13 cellular contexts compared by ENCODE assay signal in genomic region chr17:16171613-16172012, GRCh38. TPM values are rescaled to one million over a fixed set of nuclear protein-coding genes. Genes with fewer than 3 reads are reported as not detected.
DNase-seq lines count a peak whose midpoint lies in the region; TF ChIP-seq lines count a peak whose summit lies in the region.
"Had no signal": no experiment of that assay in that cellular context is flagged by ENCODE, and none has a peak within 500 bp of the region (broad histone marks: within the 10 kb centered on the region; RNA-seq: fewer than 3 reads in every experiment).

No MANE protein-coding gene starts in this region.

- H3K4me1 Mint-ChIP-seq in nephron progenitor cell = no peaks in the 10 kb centered on the region
- no peaks in the 10 kb centered on the region for H3K4me1 Mint-ChIP-seq in endothelial cell (ENCODE audit: unreplicated experiment)
- H3K4me1 Mint-ChIP-seq: brain had no signal

- peaks cover 72% of the 10 kb centered on the region for H3K36me3 Mint-ChIP-seq in nephron progenitor cell (ENCODE audit: low read depth)
- H3K36me3 Mint-ChIP-seq in endothelial cell (ENCODE audit: low read depth, unreplicated experiment) = no peaks in the 10 kb centered on the region

- H3K4me3 Mint-ChIP-seq in nephron progenitor cell (no peak overlapping the region), endothelial cell (ENCODE audit: unreplicated experiment) (no peak overlapping the region)
- H3K4me3 Mint-ChIP-seq: brain; CD8-positive, alpha-beta T cell; T-helper 1 cell treated with Interleukin-12 subunit alpha and Interleukin-12 subunit beta and Interleukin-4 antibody, amounts not matched to agents 30 μg/mL and 1 μg/mL, for 36 hours had no signal

- H3K27me3 Mint-ChIP-seq in nephron progenitor cell (ENCODE audit: low read depth, poor library complexity) (no peaks in the 10 kb centered on the region), endothelial cell (ENCODE audit: unreplicated experiment) (no peaks in the 10 kb centered on the region)
- H3K27me3 Mint-ChIP-seq: brain had no signal

- peak overlapping the region; percentile 64 for H3K27ac Mint-ChIP-seq in nephron progenitor cell
- no peak overlapping the region for H3K27ac Mint-ChIP-seq in endothelial cell (ENCODE audit: unreplicated experiment)
- H3K27ac Mint-ChIP-seq: CD8-positive, alpha-beta T cell; T-helper 1 cell treated with Interleukin-12 subunit alpha and Interleukin-12 subunit beta and Interleukin-4 antibody, amounts not matched to agents 30 μg/mL and 1 μg/mL, for 36 hours had no signal

- peak; percentile 71 for DNase-seq in DMS79 (lab: John Stamatoyannopoulos, UW)
- DNase-seq in NCI-H2029 treated with DMSO at 0.1 percent for 48 hours (lab: John Stamatoyannopoulos, UW) = peak; percentile 39
- DNase-seq in brain microvascular endothelial cell = peak; percentile 25
- no peak for DNase-seq in nephron progenitor cell
- no peak for DNase-seq in T-helper 1 cell
- no peak for DNase-seq in endothelial cell (ENCODE audit: low spot score)
- no peak for DNase-seq in inferior parietal cortex (ENCODE audit: extremely low spot score)
- DNase-seq: activated CD4-positive, alpha-beta T cell treated with anti-CD3 and anti-CD28 coated beads, Interleukin-2, amount 50 U/mL, for 1 hour; CD8-positive, alpha-beta T cell; heart left ventricle; NCI-H1436 had no signal

- in situ Hi-C loops in brain microvascular endothelial cell (cut with HindIII; ENCODE audit: low pct_ligation_motif_present, low sequenced_read_pairs) = no loop called here

- TF ChIP-seq CTCF in brain microvascular endothelial cell (IDR thresholded peaks at IDR 0.05; ENCODE audit: low read depth, low read length, missing control alignments) = no peak
- TF ChIP-seq CTCF in nephron progenitor cell (IDR thresholded peaks at IDR 0.05) = no peak
- no peak for TF ChIP-seq CTCF in endothelial cell (IDR thresholded peaks at IDR 0.05; ENCODE audit: unreplicated experiment)

- no peaks in the 10 kb centered on the region for H3K27me3 ChIP-seq in brain microvascular endothelial cell (replicated peaks)
- H3K27me3 ChIP-seq: heart left ventricle had no signal

- H3K9me3 Mint-ChIP-seq in nephron progenitor cell = no peaks in the 10 kb centered on the region
- H3K9me3 Mint-ChIP-seq in endothelial cell (ENCODE audit: unreplicated experiment) = no peaks in the 10 kb centered on the region
- H3K9me3 Mint-ChIP-seq: CD8-positive, alpha-beta T cell; T-helper 1 cell treated with Interleukin-12 subunit alpha and Interleukin-12 subunit beta and Interleukin-4 antibody, amounts not matched to agents 30 μg/mL and 1 μg/mL, for 36 hours had no signal

- peaks cover 4% of the 10 kb centered on the region for H3K36me3 ChIP-seq in brain microvascular endothelial cell (replicated peaks)

- no peak overlapping the region for H3K4me3 ChIP-seq in brain microvascular endothelial cell (ENCODE audit: low read depth, low read length)
- H3K4me3 ChIP-seq: heart left ventricle had no signal

- no peak overlapping the region for H3K27ac ChIP-seq in brain microvascular endothelial cell
- H3K27ac ChIP-seq: heart left ventricle had no signal

RNA-seq across cellular contexts. Expression of gene NCOR1, which starts 43.7 kb away (rescaled TPM):
- 104 TPM for total RNA-seq in endothelial cell (ENCODE audit: unreplicated experiment)

RNA-seq across cellular contexts. Expression of gene PIGL, which starts 45.4 kb away (rescaled TPM):
- total RNA-seq in endothelial cell (ENCODE audit: unreplicated experiment) = 23.1 TPM

Comparison
In these comparisons a context has a peak if more than half of its experiments do, and no peak if none do; other contexts are left out.
1. DNase-seq: peak in DMS79 (single experiment), NCI-H2029 treated with DMSO at 0.1 percent for 48 hours (single experiment) and brain microvascular endothelial cell (single experiment); none in nephron progenitor cell (single experiment), T-helper 1 cell (0 of 5), endothelial cell (single experiment) and inferior parietal cortex (single experiment).